Comparison of ENCODE assay signal across 13 cellular contexts in the genomic region with DNA sequence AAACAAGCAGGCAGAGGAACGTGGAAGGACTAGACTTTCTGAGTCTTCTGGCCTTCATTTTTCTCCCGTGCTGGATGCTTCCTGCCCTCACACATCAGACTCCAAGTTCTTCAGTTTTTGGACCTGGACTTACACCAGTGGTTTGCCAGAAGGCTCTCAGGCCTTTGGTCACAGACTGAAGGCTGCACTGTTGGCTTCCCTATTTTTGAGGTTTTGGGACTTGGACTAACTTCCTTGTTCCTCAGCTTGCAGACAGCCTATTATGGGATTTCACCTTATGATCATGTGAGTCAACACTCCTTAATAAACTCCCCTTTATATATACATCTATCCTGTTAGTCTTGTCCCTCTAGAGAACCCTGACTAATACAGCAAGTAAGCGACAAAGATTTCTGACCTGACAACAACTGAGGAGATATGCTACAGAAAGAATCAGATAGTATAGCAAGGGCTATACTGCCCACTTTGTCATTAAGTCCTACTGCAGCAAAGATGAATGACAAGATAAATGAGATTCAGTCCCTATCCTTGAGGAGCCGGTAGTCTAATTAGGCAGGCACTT. TPM values are rescaled to one million over a fixed set of nuclear protein-coding genes. Genes with fewer than 3 reads are reported as not detected.
DNase-seq lines count a peak whose midpoint lies in the region; ATAC-seq and TF ChIP-seq lines count a peak whose summit lies in the region.
"Had no signal": no experiment of that assay in that cellular context is flagged by ENCODE, and none has a peak within 500 bp of the region (broad histone marks: within the 10 kb centered on the region; RNA-seq: fewer than 3 reads in every experiment).

No MANE protein-coding gene starts in this region.

- H3K27ac ChIP-seq in heart right ventricle (peak overlapping the region in 6 of 10 donors; percentile 23 to 99 (median 77)), transverse colon (peak overlapping the region; percentile 44 to 61 (median 50))
- H3K27ac ChIP-seq: BLaER1 had no signal

- H3K4me3 ChIP-seq in heart right ventricle (no peak overlapping the region), transverse colon (no peak overlapping the region)
- H3K4me3 ChIP-seq: BLaER1 had no signal

- peaks cover 6 to 100% (median 95%) of the 10 kb centered on the region in 9 donors for H3K4me1 ChIP-seq in heart right ventricle
- H3K4me1 ChIP-seq in transverse colon: peaks cover 17 to 75% (median 39%) of the 10 kb centered on the region in 4 donors

- ATAC-seq in heart right ventricle (peak in 1 of 8 donors; percentile 2), Right ventricle myocardium superior (ENCODE audit: poor library complexity) (no peak), HG03460 (IDR thresholded peaks at IDR 0.05; ENCODE audit: unreplicated experiment) (no peak)

- no peak for TF ChIP-seq EP300 in transverse colon (IDR thresholded peaks at IDR 0.05; ENCODE audit: low read depth)

- in situ Hi-C loops in transverse colon (cut with MboI; ENCODE audit: low pct_ligation_motif_present in 1 of 4, low pct_unique_long_range_greater_than_20kb in 1 of 4, low sequenced_read_pairs in 3 of 4): loop anchor here in 1 of 4 donors (25.0 kb wide), 1 partner anchor 252 kb away; no protein-coding TSS in a partner anchor

- TF ChIP-seq POLR2A in transverse colon (IDR thresholded peaks at IDR 0.05): no peak

- H3K27me3 ChIP-seq in heart right ventricle: no peaks in the 10 kb centered on the region
- no peaks in the 10 kb centered on the region for H3K27me3 ChIP-seq in transverse colon
- H3K27me3 ChIP-seq: BLaER1 had no signal

- H3K36me3 ChIP-seq in heart right ventricle (peaks cover 0 to 35% (median 0%) of the 10 kb centered on the region in 9 donors), transverse colon (no peaks in the 10 kb centered on the region)

- TF ChIP-seq CTCF in heart right ventricle (IDR thresholded peaks at IDR 0.05) (no peak), transverse colon (IDR thresholded peaks at IDR 0.05) (no peak), GM10266 (IDR thresholded peaks at IDR 0.05; ENCODE audit: control insufficient read depth, insufficient read depth, low read depth, missing control alignments) (no peak)

- 43 to 45% methylated on average over 4 of the region's 4 CpGs for WGBS in heart right ventricle, 2 donors
- 57% methylated on average over 4 of the region's 4 CpGs; no CpG with 5 or more reads in 1 of the 2 donors for WGBS in transverse colon (ENCODE audit: low coverage in 1 of 2), 2 donors

- H3K9me3 ChIP-seq in heart right ventricle (no peaks in the 10 kb centered on the region), transverse colon (no peaks in the 10 kb centered on the region)
- H3K9me3 ChIP-seq: BLaER1 had no signal

- DNase-seq in heart right ventricle (no peak), Right ventricle myocardium superior (no peak), SIG-M5 treated with dmso at 0.1 percent for 504 hours (lab: John Stamatoyannopoulos, UW; ENCODE audit: unreplicated experiment) (peak; percentile 59), medulla oblongata (ENCODE audit: extremely low spot score) (peak; percentile 47), transverse colon (no peak), NCI-H226 (no peak), GM10266 (ENCODE audit: extremely low spot score) (no peak)
- DNase-seq: dermis blood vessel endothelial cell; NCI-H2171 treated with DMSO at 0.1 percent for 48 hours; stimulated activated naive CD4-positive, alpha-beta T cell; T-helper 9 cell had no signal

- intact Hi-C loops in heart right ventricle (cut with DNase I) (loop anchor here in 2 of 10 donors (10.0 kb wide), 2 partner anchors 129 to 249 kb away; no protein-coding TSS in a partner anchor), Right ventricle myocardium superior (cut with DNase I) (no loop called here), transverse colon (cut with DNase I; ENCODE audit: low total_unique reads) (no loop called here)

RNA-seq across cellular contexts. Expression of a gene that starts 7.2 kb away (rescaled TPM):
- total RNA-seq in heart right ventricle (100 to 1,000 TPM in 6 of 10 donors, 10 to 100 TPM in 4; 67.3 to 188 (median 143) TPM), Right ventricle myocardium superior (75.3 TPM), transverse colon (100 to 1,000 TPM in 1 of 4 donors, 10 to 100 TPM in 3; 20.6 to 104 (median 31.8) TPM)
- polyA plus RNA-seq in heart right ventricle: 10 to 100 TPM; 28.4 to 32.9 TPM

Comparison
In these comparisons a context has a peak if more than half of its experiments do, and no peak if none do; other contexts are left out.
1. DNase-seq: peak in SIG-M5 treated with dmso at 0.1 percent for 504 hours (single experiment) and medulla oblongata (single experiment); none in heart right ventricle (0 of 2), Right ventricle myocardium superior (single experiment), transverse colon (single experiment), NCI-H226 (single experiment) and GM10266 (single experiment).